ENCODE assay signal across 10 cellular contexts in genomic region chr3:66485291-66485968, GRCh38. TPM values are rescaled to one million over a fixed set of nuclear protein-coding genes. Genes with fewer than 3 reads are reported as not detected.
DNase-seq lines count a peak whose midpoint lies in the region; ATAC-seq, FAIRE-seq and TF ChIP-seq lines count a peak whose summit lies in the region.
"Had no signal": no experiment of that assay in that cellular context is flagged by ENCODE, and none has a peak within 500 bp of the region (broad histone marks: within the 10 kb centered on the region; RNA-seq: fewer than 3 reads in every experiment).

No MANE protein-coding gene starts in this region.

- H3K27ac ChIP-seq in astrocyte (ENCODE audit: low read depth, low read length) (peak overlapping the region; percentile 79), right atrium auricular region (peak overlapping the region; percentile 93 to 97), thoracic aorta (peak overlapping the region; percentile 91 to 92), testis (no peak overlapping the region)

- no peaks in the 10 kb centered on the region for H3K9me3 ChIP-seq in astrocyte (ENCODE audit: insufficient read depth, low read depth, low read length)
- no peaks in the 10 kb centered on the region for H3K9me3 ChIP-seq in right atrium auricular region
- no peaks in the 10 kb centered on the region for H3K9me3 ChIP-seq in thoracic aorta
- H3K9me3 ChIP-seq in testis: no peaks in the 10 kb centered on the region

- H3K4me3 ChIP-seq in HFF-Myc (replicated peaks; ENCODE audit: low read depth, low read length): no peak overlapping the region
- no peak overlapping the region for H3K4me3 ChIP-seq in astrocyte (ENCODE audit: insufficient read depth, low read depth, low read length)
- no peak overlapping the region for H3K4me3 ChIP-seq in right atrium auricular region
- peak overlapping the region; percentile 34 for H3K4me3 ChIP-seq in thoracic aorta
- no peak overlapping the region for H3K4me3 ChIP-seq in testis

- TF ChIP-seq POLR2A in testis (IDR thresholded peaks at IDR 0.05): no peak

- FAIRE-seq in astrocyte (lab: Jason Lieb, UNC): peak; percentile 83

- H3K4me1 Mint-ChIP-seq in astrocyte (ENCODE audit: low read depth, unreplicated experiment): peaks cover 72% of the 10 kb centered on the region
- peaks cover 34% of the 10 kb centered on the region for H3K4me1 Mint-ChIP-seq in CD14-positive monocyte

- H3K27me3 ChIP-seq in astrocyte (ENCODE audit: insufficient read depth, low read length) (no peaks in the 10 kb centered on the region), right atrium auricular region (no peaks in the 10 kb centered on the region), thoracic aorta (replicated peaks; ENCODE audit: insufficient read depth) (no peaks in the 10 kb centered on the region), testis (no peaks in the 10 kb centered on the region)

- H3K4me1 ChIP-seq in astrocyte (ENCODE audit: insufficient read depth, low read length) (peaks cover 70% of the 10 kb centered on the region), right atrium auricular region (peaks cover 0 to 83% of the 10 kb centered on the region in 2 donors), thoracic aorta (ENCODE audit: control insufficient read depth in 1 of 2, low read depth in 2 of 2) (peaks cover 65 to 99% of the 10 kb centered on the region in 2 donors), testis (peaks cover 21% of the 10 kb centered on the region)

- DNase-seq in HFF-Myc (ENCODE audit: extremely low read depth, low read depth): peak; percentile 80
- DNase-seq in astrocyte (ENCODE audit: low read depth): peak; percentile 95
- no peak for DNase-seq in right atrium auricular region (ENCODE audit: low spot score)
- peak; percentile 33 for DNase-seq in thoracic aorta (ENCODE audit: low spot score)
- DNase-seq in LoVo (ENCODE audit: low spot score): no peak
- no peak for DNase-seq in testis
- no peak for DNase-seq in CD14-positive monocyte (ENCODE audit: low spot score)
- DNase-seq: activated CD8-positive, alpha-beta T cell treated with anti-CD3 and anti-CD28 coated beads for 36 hours; effector memory CD4-positive, alpha-beta T cell; GOT3 had no signal

- peak; percentile 50 for ATAC-seq in thoracic aorta (ENCODE audit: insufficient number of reproducible peaks, low FRiP score, low read depth)
- ATAC-seq: activated CD8-positive, alpha-beta T cell treated with anti-CD3 and anti-CD28 coated beads for 36 hours had no signal

- no peak overlapping the region for H2AFZ ChIP-seq in astrocyte (ENCODE audit: low read depth, low read length)

- peak overlapping the region; percentile 6 for H3K4me2 ChIP-seq in astrocyte (ENCODE audit: low read length)

- H3K4me3 Mint-ChIP-seq in astrocyte (ENCODE audit: unreplicated experiment) (no peak overlapping the region), CD14-positive monocyte (no peak overlapping the region)
- H3K4me3 Mint-ChIP-seq: activated CD8-positive, alpha-beta T cell treated with anti-CD3 and anti-CD28 coated beads for 36 hours had no signal

- H3K36me3 ChIP-seq in astrocyte (ENCODE audit: insufficient read depth, low read length) (no peaks in the 10 kb centered on the region), right atrium auricular region (no peaks in the 10 kb centered on the region), thoracic aorta (no peaks in the 10 kb centered on the region), testis (ENCODE audit: low read depth, missing control alignments) (no peaks in the 10 kb centered on the region)

- H3K27ac Mint-ChIP-seq in astrocyte (ENCODE audit: unreplicated experiment) (peak overlapping the region; percentile 97), CD14-positive monocyte (no peak overlapping the region)
- H3K27ac Mint-ChIP-seq: activated CD8-positive, alpha-beta T cell treated with anti-CD3 and anti-CD28 coated beads for 36 hours had no signal

- no peaks in the 10 kb centered on the region for H3K27me3 Mint-ChIP-seq in astrocyte (ENCODE audit: low read depth, unreplicated experiment)
- H3K27me3 Mint-ChIP-seq in CD14-positive monocyte (ENCODE audit: low read depth in 3 of 3): peaks cover 0 to 3% (median 0%) of the 10 kb centered on the region in 3 donors

- TF ChIP-seq CTCF in HFF-Myc (IDR thresholded peaks at IDR 0.05; ENCODE audit: low read depth, low read length, missing control alignments) (no peak), astrocyte (IDR thresholded peaks at IDR 0.05; ENCODE audit: insufficient read depth, low read depth, low read length) (no peak), right atrium auricular region (IDR thresholded peaks at IDR 0.05) (no peak), thoracic aorta (IDR thresholded peaks at IDR 0.05) (no peak), testis (IDR thresholded peaks at IDR 0.05) (no peak), CD14-positive monocyte (IDR thresholded peaks at IDR 0.05) (no peak)

- peak overlapping the region; percentile 61 for H3K9ac ChIP-seq in astrocyte (ENCODE audit: low read length)

- H3K79me2 ChIP-seq in astrocyte (ENCODE audit: insufficient read depth, low read length): peaks cover 94% of the 10 kb centered on the region

- H4K20me1 ChIP-seq in astrocyte (ENCODE audit: insufficient read depth, low read length): no peaks in the 10 kb centered on the region

- H3K36me3 Mint-ChIP-seq in astrocyte (ENCODE audit: low read depth, unreplicated experiment) (no peaks in the 10 kb centered on the region), CD14-positive monocyte (no peaks in the 10 kb centered on the region)

- intact Hi-C loops in testis (cut with DNase I; ENCODE audit: low total_unique reads): no loop called here
- intact Hi-C loops in CD14-positive monocyte (cut with micrococcal nuclease): no loop called here

- H3K9me3 Mint-ChIP-seq in astrocyte (ENCODE audit: unreplicated experiment): no peaks in the 10 kb centered on the region
- H3K9me3 Mint-ChIP-seq in CD14-positive monocyte: no peaks in the 10 kb centered on the region
- H3K9me3 Mint-ChIP-seq: activated CD8-positive, alpha-beta T cell treated with anti-CD3 and anti-CD28 coated beads for 36 hours had no signal

- 82 to 86% methylated on average over 12 of the region's 12 CpGs for WGBS in testis, 2 donors

RNA-seq across cellular contexts. Expression of gene LRIG1, which starts 15.4 kb away (rescaled TPM):
- total RNA-seq in astrocyte: 39.7 and 45.3 TPM in 2 replicates
- 100 to 1,000 TPM; 147 to 179 TPM for total RNA-seq in right atrium auricular region
- total RNA-seq in thoracic aorta: 100 to 1,000 TPM; 121 to 131 TPM
- 100 to 1,000 TPM in 1 of 2 donors, 10 to 100 TPM in 1; 77.9 to 107 TPM for total RNA-seq in testis
- 62.7 TPM for polyA plus RNA-seq in testis (ENCODE audit: insufficient read depth, low read depth, low replicate concordance)
- 1 to 10 TPM in 1 of 2 donors, under 1 TPM in 1; 0.82 to 1.0 TPM for polyA plus RNA-seq in CD14-positive monocyte

Comparison
In these comparisons a context has a peak if more than half of its experiments do, and no peak if none do; other contexts are left out.
1. DNase-seq: peak in HFF-Myc (single experiment), astrocyte (single experiment) and thoracic aorta (single experiment); none in right atrium auricular region (single experiment), LoVo (single experiment), testis (single experiment) and CD14-positive monocyte (single experiment).
2. H3K27ac ChIP-seq: peak in astrocyte (single experiment), right atrium auricular region (2 of 2) and thoracic aorta (2 of 2); none in testis (0 of 2).